ENCODE assay signal across 14 cellular contexts in the genomic region with DNA sequence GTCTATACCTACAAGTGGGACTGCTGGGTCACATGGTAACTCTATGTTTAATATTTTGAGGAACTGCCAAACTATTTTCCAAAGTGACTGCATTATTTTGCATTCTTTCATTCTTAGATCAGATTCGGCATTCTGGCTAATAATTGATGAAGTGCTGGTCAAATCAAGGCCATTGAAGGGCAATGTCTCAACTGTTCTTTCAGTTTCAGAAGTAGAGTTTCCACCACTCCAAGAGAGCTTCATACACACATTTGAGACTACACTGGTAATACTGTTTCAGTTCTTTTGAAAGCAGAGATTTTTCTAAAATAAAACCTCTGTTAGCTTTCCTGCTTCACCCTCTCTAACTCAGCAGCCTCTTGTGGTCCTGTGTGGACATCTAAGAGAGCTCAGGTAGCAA.
DNase-seq lines count a peak whose midpoint lies in the region; ATAC-seq and TF ChIP-seq lines count a peak whose summit lies in the region.
"Had no signal": no experiment of that assay in that cellular context is flagged by ENCODE, and none has a peak within 500 bp of the region (broad histone marks: within the 10 kb centered on the region; RNA-seq: fewer than 3 reads in every experiment).

No MANE protein-coding gene starts in this region.

- no peaks in the 10 kb centered on the region for H3K27me3 ChIP-seq in adrenal gland
- H3K27me3 ChIP-seq: BLaER1 had no signal

- whole genome bisulfite sequencing in adrenal gland, 4 donors, result 27 to 55% (median 40%) methylated on average over 1 of the region's 1 CpG

- no peaks in the 10 kb centered on the region for H3K9me3 ChIP-seq in adrenal gland (replicated peaks in 1 of 3)
- H3K9me3 ChIP-seq: BLaER1, transverse colon had no signal

- no peaks in the 10 kb centered on the region for H3K9me3 Mint-ChIP-seq in brain
- H3K9me3 Mint-ChIP-seq: activated naive CD8-positive, alpha-beta T cell treated with anti-CD3 and anti-CD28 coated beads for 36 hours had no signal

- TF ChIP-seq POLR2A in adrenal gland (IDR thresholded peaks at IDR 0.05), result no peak

- peak overlapping the region in 3 of 5 experiments; percentile 77 to 98 (median 92) for H3K27ac Mint-ChIP-seq in brain
- H3K27ac Mint-ChIP-seq: activated naive CD8-positive, alpha-beta T cell treated with anti-CD3 and anti-CD28 coated beads for 36 hours had no signal

- H3K27me3 Mint-ChIP-seq in brain, result peaks cover 2% of the 10 kb centered on the region

- no peaks in the 10 kb centered on the region for H3K36me3 ChIP-seq in adrenal gland (replicated peaks in 1 of 2)
- H3K36me3 ChIP-seq: BLaER1, transverse colon had no signal

- intact Hi-C loops in adrenal gland (cut with DNase I), result no loop called here
- intact Hi-C loops in left colon (cut with DNase I, micrococcal nuclease), result no loop called here

- H3K4me3 Mint-ChIP-seq in brain, result peak overlapping the region in 2 of 5 experiments; percentile 63 to 66
- H3K4me3 Mint-ChIP-seq: activated naive CD8-positive, alpha-beta T cell treated with anti-CD3 and anti-CD28 coated beads for 36 hours had no signal

- TF ChIP-seq CTCF in brain (conservative IDR thresholded peaks at IDR 0.05) (no peak), adrenal gland (IDR thresholded peaks at IDR 0.05) (no peak)

- peak; percentile 74 for ATAC-seq in GM18867 (IDR thresholded peaks at IDR 0.05; ENCODE audit: unreplicated experiment)
- ATAC-seq in GM21447 (IDR thresholded peaks at IDR 0.05; ENCODE audit: unreplicated experiment), result peak; percentile 62
- peak; percentile 91 for ATAC-seq in HG03064 (IDR thresholded peaks at IDR 0.05; ENCODE audit: low read depth, unreplicated experiment)
- no peak for ATAC-seq in left colon

- H3K36me3 Mint-ChIP-seq in brain, result no peaks in the 10 kb centered on the region
- H3K36me3 Mint-ChIP-seq: activated naive CD8-positive, alpha-beta T cell treated with anti-CD3 and anti-CD28 coated beads for 36 hours had no signal

- H3K4me1 ChIP-seq in adrenal gland (replicated peaks in 1 of 2), result no peaks in the 10 kb centered on the region

- H3K4me3 ChIP-seq in adrenal gland, result no peak overlapping the region
- H3K4me3 ChIP-seq: BLaER1, coronary artery, transverse colon had no signal

- DNase-seq in adrenal gland, result no peak
- DNase-seq in NCI-H1694 (lab: John Stamatoyannopoulos, UW), result no peak
- no peak for DNase-seq in left colon
- DNase-seq in Kasumi-1 (lab: John Stamatoyannopoulos, UW), result no peak
- DNase-seq: activated naive CD8-positive, alpha-beta T cell treated with anti-CD3 and anti-CD28 coated beads for 36 hours; GOT3; T-helper 9 cell; transverse colon had no signal

- peaks cover 54% of the 10 kb centered on the region for H3K4me1 Mint-ChIP-seq in brain
- H3K4me1 Mint-ChIP-seq: activated naive CD8-positive, alpha-beta T cell treated with anti-CD3 and anti-CD28 coated beads for 36 hours had no signal

- peak overlapping the region in 1 of 5 donors; percentile 17 for H3K27ac ChIP-seq in adrenal gland
- H3K27ac ChIP-seq: BLaER1, coronary artery, transverse colon had no signal
